Comparison of ENCODE assay signal across 11 cellular contexts in genomic region chr7:137967143-137968018, GRCh38. TPM values are rescaled to one million over a fixed set of nuclear protein-coding genes. Genes with fewer than 3 reads are reported as not detected.
DNase-seq lines count a peak whose midpoint lies in the region; FAIRE-seq and TF ChIP-seq lines count a peak whose summit lies in the region.
"Had no signal": no experiment of that assay in that cellular context is flagged by ENCODE, and none has a peak within 500 bp of the region (broad histone marks: within the 10 kb centered on the region; RNA-seq: fewer than 3 reads in every experiment).

No MANE protein-coding gene starts in this region.

- TF ChIP-seq CTCF in esophagus muscularis mucosa (IDR thresholded peaks at IDR 0.05) (no peak), lower leg skin (IDR thresholded peaks at IDR 0.05) (no peak), GM13976 (IDR thresholded peaks at IDR 0.05; ENCODE audit: borderline replicate concordance, control extremely low read depth, extremely low read depth, insufficient read depth, missing control alignments) (no peak)

- no peaks in the 10 kb centered on the region for H3K9me3 ChIP-seq in esophagus muscularis mucosa

- H3K27ac ChIP-seq in esophagus muscularis mucosa (replicated peaks in 1 of 4): peak overlapping the region; percentile 6 to 34 (median 22)

- intact Hi-C loops in esophagus muscularis mucosa (cut with DNase I) (no loop called here), lower leg skin (cut with DNase I; ENCODE audit: low total_unique reads) (no loop called here)

- peaks cover 50 to 96% (median 85%) of the 10 kb centered on the region in 4 donors for H3K4me1 ChIP-seq in esophagus muscularis mucosa

- no peak for TF ChIP-seq EP300 in esophagus muscularis mucosa (IDR thresholded peaks at IDR 0.05)

- H3K36me3 ChIP-seq in esophagus muscularis mucosa: no peaks in the 10 kb centered on the region

- TF ChIP-seq POLR2A in esophagus muscularis mucosa (IDR thresholded peaks at IDR 0.05; ENCODE audit: low read depth) (no peak), lower leg skin (IDR thresholded peaks at IDR 0.05) (no peak)

- in situ Hi-C loops in GM13976 (cut with MboI; ENCODE audit: low sequenced_read_pairs, unreplicated experiment): no loop called here

- H3K4me3 ChIP-seq in esophagus muscularis mucosa (no peak overlapping the region), lower leg skin (ENCODE audit: low read depth, poor library complexity, severe bottlenecking) (no peak overlapping the region)

- peak; percentile 32 for DNase-seq in GF-D8 (lab: John Stamatoyannopoulos, UW)
- DNase-seq in RCC 7860 (ENCODE audit: low spot score): peak; percentile 97
- no peak for DNase-seq in esophagus muscularis mucosa (ENCODE audit: extremely low spot score)
- peak; percentile 89 for DNase-seq in renal cortical epithelial cell (ENCODE audit: low read depth)
- DNase-seq in NCI-H69 (lab: John Stamatoyannopoulos, UW): no peak
- no peak for DNase-seq in lower leg skin (ENCODE audit: low spot score in 2 of 2)
- no peak for DNase-seq in NCI-H446 (lab: John Stamatoyannopoulos, UW)
- no peak for DNase-seq in GM13976 (ENCODE audit: low spot score)
- DNase-seq: activated CD4-positive, alpha-beta T cell treated with anti-CD3 and anti-CD28 coated beads, Interleukin-2, amount 10 ng/mL, durations not matched to agents 24 days and 14 days; caudate nucleus; NCI-H774 had no signal

- no peaks in the 10 kb centered on the region for H3K27me3 ChIP-seq in esophagus muscularis mucosa

- peak; percentile 92 for FAIRE-seq in RCC 7860 (lab: Jason Lieb, UNC)

- WGBS in esophagus muscularis mucosa: 85% methylated on average over 12 of the region's 12 CpGs
- 75 to 78% methylated on average over 12 of the region's 12 CpGs for WGBS in lower leg skin, 2 donors

RNA-seq across cellular contexts. Expression of gene CREB3L2, which starts 34.5 kb away (rescaled TPM):
- total RNA-seq in esophagus muscularis mucosa (10 to 100 TPM; 29.2 to 43.4 (median 37.1) TPM), renal cortical epithelial cell (17.0 and 30.1 TPM in 2 replicates), lower leg skin (10 to 100 TPM in 3 of 4 donors, 1 to 10 TPM in 1; 7.9 to 19.1 (median 11.7) TPM)

Comparison
In these comparisons a context has a peak if more than half of its experiments do, and no peak if none do; other contexts are left out.
1. DNase-seq: peak in GF-D8 (single experiment), RCC 7860 (single experiment) and renal cortical epithelial cell (single experiment); none in esophagus muscularis mucosa (single experiment), NCI-H69 (single experiment), lower leg skin (0 of 2), NCI-H446 (0 of 2) and GM13976 (single experiment).